ENCODE assay signal across 23 cellular contexts in the genomic region with DNA sequence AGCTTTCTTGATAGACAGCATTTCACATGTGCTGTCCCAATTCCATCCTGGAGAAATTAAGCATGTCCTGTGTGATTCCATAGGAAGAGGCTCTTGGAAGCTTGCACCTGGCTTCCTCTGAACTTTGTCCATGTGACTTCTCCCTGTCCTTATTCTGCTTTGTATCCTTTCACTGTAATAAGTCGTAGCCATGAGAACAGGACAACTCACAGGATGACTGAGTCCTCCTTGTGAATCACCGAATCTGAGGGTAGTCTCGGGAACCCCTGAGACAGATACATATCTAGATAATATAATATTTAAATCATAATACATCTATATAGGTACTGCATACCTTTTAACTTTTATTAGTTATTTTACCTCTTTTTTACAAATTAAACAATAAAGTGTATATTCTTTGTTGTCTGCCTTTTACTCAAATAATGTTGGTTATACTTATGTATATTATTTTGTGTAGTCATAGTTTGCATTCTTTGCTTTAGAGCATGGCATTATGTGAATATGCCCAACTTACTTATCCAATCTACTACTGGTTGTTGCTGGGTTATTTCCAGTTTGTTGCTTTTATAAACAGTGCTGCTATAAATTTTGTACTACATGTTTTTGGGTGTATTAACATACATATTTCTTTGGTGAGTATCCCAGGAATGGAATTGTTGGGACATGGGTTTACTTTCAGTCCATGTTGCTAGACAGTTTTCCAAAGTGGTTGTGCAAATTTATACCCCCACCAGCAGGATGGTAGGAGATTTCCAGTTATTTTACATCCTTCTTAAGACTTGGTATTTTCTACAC.
DNase-seq lines count a peak whose midpoint lies in the region; TF ChIP-seq lines count a peak whose summit lies in the region.
"Had no signal": no experiment of that assay in that cellular context is flagged by ENCODE, and none has a peak within 500 bp of the region (broad histone marks: within the 10 kb centered on the region; RNA-seq: fewer than 3 reads in every experiment).

No MANE protein-coding gene starts in this region.

- no peak overlapping the region for H3K27ac ChIP-seq in mesenchymal stem cell (ENCODE audit: low read length, poor library complexity, severe bottlenecking)
- H3K27ac ChIP-seq: neutrophil, spleen had no signal

- no peak overlapping the region for H3K4ac ChIP-seq in mesenchymal stem cell (ENCODE audit: low read depth in 1 of 2, low read length in 2 of 2)

- no peak overlapping the region for H2AFZ ChIP-seq in mesenchymal stem cell (ENCODE audit: low read depth, low read length)

- H3K4me1 ChIP-seq in mesenchymal stem cell (ENCODE audit: control insufficient read depth, insufficient read depth, low read depth, low read length): no peaks in the 10 kb centered on the region
- H3K4me1 ChIP-seq: BE2C, spleen had no signal

- no peak overlapping the region for H3K23ac ChIP-seq in mesenchymal stem cell (ENCODE audit: low read length in 2 of 2)

- H3K4me2 ChIP-seq in mesenchymal stem cell (ENCODE audit: low read length, poor library complexity, severe bottlenecking): no peak overlapping the region

- peak; percentile 52 for DNase-seq in EL
- DNase-seq in M059J (ENCODE audit: low read depth): peak; percentile 28
- peak; percentile 25 for DNase-seq in epithelial cell of esophagus (ENCODE audit: low read depth)
- peak; percentile 26 for DNase-seq in mesenchymal stem cell
- DNase-seq in activated CD4-positive, alpha-beta memory T cell treated with anti-CD3 and anti-CD28 coated beads for 36 hours: no peak
- DNase-seq in NCI-H526 (lab: John Stamatoyannopoulos, UW): no peak
- no peak for DNase-seq in DMS 273 (lab: John Stamatoyannopoulos, UW; ENCODE audit: unreplicated experiment)
- DNase-seq in stimulated activated CD4-positive, alpha-beta T cell treated with anti-CD3 and anti-CD28 coated beads, Interleukin-4, amount 100 ng/mL, for 1 hour: no peak
- DNase-seq: activated CD4-positive, alpha-beta T cell treated with anti-CD3 and anti-CD28 coated beads for 1 hour; BE2C; Caco-2; central memory CD4-positive, alpha-beta T cell; erythroblast; head of caudate nucleus; MG63; NCI-H1694; NCI-H774; SHP77 treated with DMSO at 0.1 percent for 48 hours; spleen; stimulated activated CD4-positive, alpha-beta T cell treated with anti-CD3 and anti-CD28 coated beads, Interleukin-4, amount 100 ng/mL, for 4 hours; stimulated activated naive CD8-positive, alpha-beta T cell treated with anti-CD3 and anti-CD28 coated beads, Interleukin-15, amount 100 ng/mL, for 72 hours had no signal

- H3K9me3 Mint-ChIP-seq in activated CD4-positive, alpha-beta memory T cell treated with anti-CD3 and anti-CD28 coated beads for 36 hours: no peaks in the 10 kb centered on the region
- H3K9me3 Mint-ChIP-seq: stimulated activated naive CD8-positive, alpha-beta T cell treated with anti-CD3 and anti-CD28 coated beads, Interleukin-15, amount 100 ng/mL, for 72 hours; type B pancreatic cell had no signal

- no peaks in the 10 kb centered on the region for H3K9me3 ChIP-seq in mesenchymal stem cell (ENCODE audit: control insufficient read depth, low read length)
- H3K9me3 ChIP-seq: BE2C, Caco-2, MG63, neutrophil, spleen had no signal

- H3K79me1 ChIP-seq in mesenchymal stem cell (replicated peaks; ENCODE audit: low read length, poor library complexity, severe bottlenecking): peaks cover 3% of the 10 kb centered on the region

- no peak overlapping the region for H2BK15ac ChIP-seq in mesenchymal stem cell (ENCODE audit: low read depth, poor library complexity, severe bottlenecking)

- H3K27ac Mint-ChIP-seq in activated CD4-positive, alpha-beta memory T cell treated with anti-CD3 and anti-CD28 coated beads for 36 hours: no peak overlapping the region
- H3K27ac Mint-ChIP-seq: stimulated activated naive CD8-positive, alpha-beta T cell treated with anti-CD3 and anti-CD28 coated beads, Interleukin-15, amount 100 ng/mL, for 72 hours; type B pancreatic cell had no signal

- TF ChIP-seq CTCF in epithelial cell of esophagus (IDR thresholded peaks at IDR 0.05; ENCODE audit: insufficient read depth, low read depth, low read length, missing control alignments): no peak

- H3K14ac ChIP-seq in mesenchymal stem cell (ENCODE audit: low read length in 2 of 2): no peak overlapping the region

- 100% methylated on average over 1 of the region's 3 CpGs for WGBS in mesenchymal stem cell

- no peak overlapping the region for H3K18ac ChIP-seq in mesenchymal stem cell (ENCODE audit: low read depth in 1 of 2, low read length in 2 of 2)

- CTCF ChIA-PET in activated CD4-positive, alpha-beta memory T cell treated with anti-CD3 and anti-CD28 coated beads for 36 hours (lab: Charles Lee): no interaction called here

- H3K4me3 ChIP-seq in epithelial cell of esophagus (ENCODE audit: low read length): no peak overlapping the region
- H3K4me3 ChIP-seq in mesenchymal stem cell (ENCODE audit: insufficient read depth in 1 of 2, low read depth in 1 of 2, low read length in 2 of 2): no peak overlapping the region
- H3K4me3 ChIP-seq: MG63, spleen had no signal

- H2BK12ac ChIP-seq in mesenchymal stem cell (ENCODE audit: low read length in 2 of 2): no peak overlapping the region

- no peak overlapping the region for H2AK5ac ChIP-seq in mesenchymal stem cell (ENCODE audit: low read length, severe bottlenecking)

- H3K9ac ChIP-seq in mesenchymal stem cell (ENCODE audit: low read length): no peak overlapping the region

- POLR2A ChIA-PET in activated CD4-positive, alpha-beta memory T cell treated with anti-CD3 and anti-CD28 coated beads for 36 hours (lab: Charles Lee): no interaction called here

- no peaks in the 10 kb centered on the region for H3K27me3 Mint-ChIP-seq in activated CD4-positive, alpha-beta memory T cell treated with anti-CD3 and anti-CD28 coated beads for 36 hours
- H3K27me3 Mint-ChIP-seq: stimulated activated naive CD8-positive, alpha-beta T cell treated with anti-CD3 and anti-CD28 coated beads, Interleukin-15, amount 100 ng/mL, for 72 hours; type B pancreatic cell had no signal

- no peak overlapping the region for H3K4me3 Mint-ChIP-seq in activated CD4-positive, alpha-beta memory T cell treated with anti-CD3 and anti-CD28 coated beads for 36 hours
- H3K4me3 Mint-ChIP-seq: stimulated activated naive CD8-positive, alpha-beta T cell treated with anti-CD3 and anti-CD28 coated beads, Interleukin-15, amount 100 ng/mL, for 72 hours; type B pancreatic cell had no signal

- H3K36me3 Mint-ChIP-seq in activated CD4-positive, alpha-beta memory T cell treated with anti-CD3 and anti-CD28 coated beads for 36 hours: no peaks in the 10 kb centered on the region

- no peak overlapping the region for H2BK5ac ChIP-seq in mesenchymal stem cell (ENCODE audit: low read depth, low read length, poor library complexity, severe bottlenecking)

- intact Hi-C loops in activated CD4-positive, alpha-beta memory T cell treated with anti-CD3 and anti-CD28 coated beads for 36 hours (cut with micrococcal nuclease): no loop called here

- H4K91ac ChIP-seq in mesenchymal stem cell (ENCODE audit: low read length): no peak overlapping the region

- H3K36me3 ChIP-seq in mesenchymal stem cell (ENCODE audit: control insufficient read depth in 1 of 2, insufficient read depth in 2 of 2, low read depth in 1 of 2, low read length in 2 of 2): peaks cover 0 to 6% of the 10 kb centered on the region in 2 experiments
- H3K36me3 ChIP-seq: BE2C, MG63, neutrophil had no signal

- no peaks in the 10 kb centered on the region for H3K4me1 Mint-ChIP-seq in activated CD4-positive, alpha-beta memory T cell treated with anti-CD3 and anti-CD28 coated beads for 36 hours (ENCODE audit: low read depth)

- no peaks in the 10 kb centered on the region for H3K27me3 ChIP-seq in mesenchymal stem cell (ENCODE audit: control insufficient read depth in 1 of 2, insufficient read depth in 1 of 2, low read length in 2 of 2)
- H3K27me3 ChIP-seq: BE2C, MG63, neutrophil, spleen had no signal

- H2BK120ac ChIP-seq in mesenchymal stem cell (ENCODE audit: low read depth, low read length): no peak overlapping the region

- H4K8ac ChIP-seq in mesenchymal stem cell (ENCODE audit: low read length): no peak overlapping the region

Comparison
In these comparisons a context has a peak if more than half of its experiments do, and no peak if none do; other contexts are left out.
1. DNase-seq: peak in EL (single experiment), M059J (single experiment), epithelial cell of esophagus (single experiment) and mesenchymal stem cell (single experiment); none in activated CD4-positive, alpha-beta memory T cell treated with anti-CD3 and anti-CD28 coated beads for 36 hours (single experiment), NCI-H526 (0 of 2), DMS 273 (single experiment) and stimulated activated CD4-positive, alpha-beta T cell treated with anti-CD3 and anti-CD28 coated beads, Interleukin-4, amount 100 ng/mL, for 1 hour (single experiment).